In genomic region chr13:79402679-79403078, GRCh38 we compare ENCODE assay signal across 3 cellular contexts.
TF ChIP-seq lines count a peak whose summit lies in the region.

No MANE protein-coding gene starts in this region.

TF ChIP-seq in SK-N-SH, 30 proteins besides CTCF, POLR2A, EP300 and RAD21 (continued from another document):
- no peak for TF ChIP-seq NFIC (IDR thresholded peaks at IDR 0.05; ENCODE audit: borderline replicate concordance)
- no peak for TF ChIP-seq GATA2 (CRISPR knock-in tag; IDR thresholded peaks at IDR 0.05)
- no peak for TF ChIP-seq MXI1 (IDR thresholded peaks at IDR 0.05; ENCODE audit: low read depth, low read length)
- no peak for TF ChIP-seq MEF2A (IDR thresholded peaks at IDR 0.05; ENCODE audit: borderline replicate concordance, low read depth)
- TF ChIP-seq YY1 (IDR thresholded peaks at IDR 0.05; ENCODE audit: low read depth) = no peak
- no peak for TF ChIP-seq NRF1 (IDR thresholded peaks at IDR 0.05; ENCODE audit: low read depth, low read length)
- TF ChIP-seq RCOR1 (IDR thresholded peaks at IDR 0.05; ENCODE audit: low read length) = no peak
- TF ChIP-seq EZH2phosphoT487 (IDR thresholded peaks at IDR 0.05; ENCODE audit: borderline replicate concordance, low read depth) = no peak
- no peak for TF ChIP-seq USF2 (IDR thresholded peaks at IDR 0.05; ENCODE audit: borderline replicate concordance, low read depth, low read length)
- TF ChIP-seq SMC3 (IDR thresholded peaks at IDR 0.05; ENCODE audit: low read depth, low read length) = no peak
- no peak for TF ChIP-seq FOXJ3 (CRISPR knock-in tag; IDR thresholded peaks at IDR 0.05)
- no peak for TF ChIP-seq TCF12 (IDR thresholded peaks at IDR 0.05)
- no peak for TF ChIP-seq ELF1 (IDR thresholded peaks at IDR 0.05)
- TF ChIP-seq, protein P1, sequence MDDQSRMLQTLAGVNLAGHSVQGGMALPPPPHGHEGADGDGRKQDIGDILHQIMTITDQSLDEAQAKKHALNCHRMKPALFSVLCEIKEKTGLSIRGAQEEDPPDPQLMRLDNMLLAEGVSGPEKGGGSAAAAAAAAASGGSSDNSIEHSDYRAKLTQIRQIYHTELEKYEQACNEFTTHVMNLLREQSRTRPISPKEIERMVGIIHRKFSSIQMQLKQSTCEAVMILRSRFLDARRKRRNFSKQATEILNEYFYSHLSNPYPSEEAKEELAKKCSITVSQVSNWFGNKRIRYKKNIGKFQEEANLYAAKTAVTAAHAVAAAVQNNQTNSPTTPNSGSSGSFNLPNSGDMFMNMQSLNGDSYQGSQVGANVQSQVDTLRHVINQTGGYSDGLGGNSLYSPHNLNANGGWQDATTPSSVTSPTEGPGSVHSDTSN (IDR thresholded peaks at IDR 0.05) = no peak

TF ChIP-seq in SK-N-SH treated with all-trans-retinoic acid at 6 μM for 48 hours, 23 proteins besides CTCF, POLR2A, EP300 and RAD21 (continued from another document):
- TF ChIP-seq BACH2 (CRISPR knock-in tag; IDR thresholded peaks at IDR 0.05; ENCODE audit: borderline replicate concordance) (no peak), TOX (CRISPR knock-in tag; IDR thresholded peaks at IDR 0.05; ENCODE audit: borderline replicate concordance) (no peak), PATZ1 (CRISPR knock-in tag; IDR thresholded peaks at IDR 0.05; ENCODE audit: borderline replicate concordance) (no peak), CREB5 (CRISPR knock-in tag; IDR thresholded peaks at IDR 0.05; ENCODE audit: low read depth) (no peak), CSDC2 (CRISPR knock-in tag; IDR thresholded peaks at IDR 0.05) (no peak), ZNF565 (CRISPR knock-in tag; conservative IDR thresholded peaks at IDR 0.05; ENCODE audit: low read depth) (no peak), ZNF70 (CRISPR knock-in tag; IDR thresholded peaks at IDR 0.05) (no peak), PPARA (CRISPR knock-in tag; IDR thresholded peaks at IDR 0.05; ENCODE audit: borderline replicate concordance) (no peak), SNAI2 (CRISPR knock-in tag; IDR thresholded peaks at IDR 0.05) (no peak), OSR1 (CRISPR knock-in tag; IDR thresholded peaks at IDR 0.05) (no peak), ZNF8 (CRISPR knock-in tag; IDR thresholded peaks at IDR 0.05) (no peak), ZFP30 (CRISPR knock-in tag; IDR thresholded peaks at IDR 0.05) (no peak)
- TF ChIP-seq, protein P2, sequence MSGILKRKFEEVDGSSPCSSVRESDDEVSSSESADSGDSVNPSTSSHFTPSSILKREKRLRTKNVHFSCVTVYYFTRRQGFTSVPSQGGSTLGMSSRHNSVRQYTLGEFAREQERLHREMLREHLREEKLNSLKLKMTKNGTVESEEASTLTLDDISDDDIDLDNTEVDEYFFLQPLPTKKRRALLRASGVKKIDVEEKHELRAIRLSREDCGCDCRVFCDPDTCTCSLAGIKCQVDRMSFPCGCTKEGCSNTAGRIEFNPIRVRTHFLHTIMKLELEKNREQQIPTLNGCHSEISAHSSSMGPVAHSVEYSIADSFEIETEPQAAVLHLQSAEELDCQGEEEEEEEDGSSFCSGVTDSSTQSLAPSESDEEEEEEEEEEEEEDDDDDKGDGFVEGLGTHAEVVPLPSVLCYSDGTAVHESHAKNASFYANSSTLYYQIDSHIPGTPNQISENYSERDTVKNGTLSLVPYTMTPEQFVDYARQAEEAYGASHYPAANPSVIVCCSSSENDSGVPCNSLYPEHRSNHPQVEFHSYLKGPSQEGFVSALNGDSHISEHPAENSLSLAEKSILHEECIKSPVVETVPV (CRISPR knock-in tag; IDR thresholded peaks at IDR 0.05) = no peak
TF ChIP-seq in SK-N-SH treated with all-trans-retinoic acid at 6 μM for 48 hours: peak in this region for 0.

TF ChIP-seq in endothelial cell of umbilical vein, 7 proteins besides CTCF, POLR2A, EP300 and RAD21 (continued from another document):
- no peak for TF ChIP-seq EZH2 (IDR thresholded peaks at IDR 0.05; ENCODE audit: borderline replicate concordance, low read depth, low read length, severe bottlenecking)
- no peak for TF ChIP-seq MYC (IDR thresholded peaks at IDR 0.05; ENCODE audit: low read depth, low read length)
- TF ChIP-seq FOS (IDR thresholded peaks at IDR 0.05; ENCODE audit: borderline replicate concordance, insufficient read depth, low read length) = no peak
- no peak for TF ChIP-seq MAX (IDR thresholded peaks at IDR 0.05; ENCODE audit: insufficient read depth, insufficient read length)
- TF ChIP-seq JUN (IDR thresholded peaks at IDR 0.05; ENCODE audit: borderline replicate concordance, insufficient read depth, insufficient read length, low read depth) = no peak
TF ChIP-seq in endothelial cell of umbilical vein: peak in this region for 0.
